Comparison of ENCODE assay signal across 24 cellular contexts in the genomic region with DNA sequence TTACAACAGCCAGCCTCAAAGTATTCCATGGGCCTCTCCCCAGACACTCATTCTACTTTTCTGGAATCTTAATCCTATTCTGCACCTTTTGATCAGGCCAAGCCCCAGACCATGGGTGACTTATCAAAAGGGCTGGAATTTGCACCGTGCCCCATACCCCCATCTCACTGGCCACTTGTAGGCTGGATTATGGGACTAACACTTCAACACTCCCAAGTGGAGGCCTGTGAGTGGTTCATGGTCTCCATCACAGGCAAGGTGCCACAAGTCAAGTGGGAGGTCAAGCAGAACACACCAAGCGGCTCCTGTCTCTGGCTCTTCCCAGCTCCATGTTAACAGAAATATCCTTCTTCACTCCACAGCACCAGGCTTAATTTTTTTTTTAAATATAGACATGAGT.
"Had no signal": no experiment of that assay in that cellular context is flagged by ENCODE, and none has a peak within 500 bp of the region (broad histone marks: within the 10 kb centered on the region; RNA-seq: fewer than 3 reads in every experiment).

No MANE protein-coding gene starts in this region.

- H3K36me3 Mint-ChIP-seq: memory B cell; natural killer cell treated with Interleukin-12 subunit alpha and Interleukin-12 subunit beta and Interleukin-15 and Interleukin-18, amount 100 ng/mL, for 72 hours had no signal

- H3K9ac ChIP-seq: parathyroid adenoma had no signal

- H3K4me1 ChIP-seq: foreskin keratinocyte, lower lobe of right lung, parathyroid adenoma, prostate gland, transverse colon had no signal

- H3K79me2 ChIP-seq: parathyroid adenoma had no signal

- FAIRE-seq: endothelial cell of umbilical vein, islet of Langerhans had no signal

- H3K4me3 Mint-ChIP-seq: endodermal cell; memory B cell; natural killer cell treated with Interleukin-12 subunit alpha and Interleukin-12 subunit beta and Interleukin-15 and Interleukin-18, amount 100 ng/mL, for 72 hours had no signal

- H3K27ac Mint-ChIP-seq: endodermal cell; memory B cell; natural killer cell treated with Interleukin-12 subunit alpha and Interleukin-12 subunit beta and Interleukin-15 and Interleukin-18, amount 100 ng/mL, for 72 hours had no signal

- H3K9me3 ChIP-seq: lower lobe of right lung, prostate gland, sigmoid colon, stomach, thoracic aorta, transverse colon had no signal

- H3K4me3 ChIP-seq: coronary artery, lower lobe of right lung, prostate gland, sigmoid colon, skin epidermis, stomach, thoracic aorta, transverse colon had no signal

- H2AFZ ChIP-seq: parathyroid adenoma had no signal

- ATAC-seq: foreskin keratinocyte, left lobe of liver, lower lobe of right lung had no signal

- DNase-seq: effector CD4-positive, alpha-beta T cell; endodermal cell; erythroblast; foreskin keratinocyte; head of caudate nucleus; hypothalamus; kidney glomerular epithelial cell; lower lobe of right lung; midbrain; sigmoid colon; stimulated activated naive CD4-positive, alpha-beta T cell; stomach; substantia nigra; transverse colon had no signal

- H3K27me3 ChIP-seq: sigmoid colon had no signal

- H3K9me3 Mint-ChIP-seq: endodermal cell; memory B cell; natural killer cell treated with Interleukin-12 subunit alpha and Interleukin-12 subunit beta and Interleukin-15 and Interleukin-18, amount 100 ng/mL, for 72 hours had no signal

- H3K27ac ChIP-seq: coronary artery, foreskin keratinocyte, lower lobe of right lung, parathyroid adenoma, prostate gland, sigmoid colon, skin epidermis, stomach, thoracic aorta, transverse colon had no signal

- H3K36me3 ChIP-seq: lower lobe of right lung, prostate gland, sigmoid colon, stomach, thoracic aorta, transverse colon had no signal

- H3K4me1 Mint-ChIP-seq: memory B cell had no signal
